12 cellular contexts compared by ENCODE assay signal in genomic region chr10:72218756-72219155, GRCh38. TPM values are rescaled to one million over a fixed set of nuclear protein-coding genes. Genes with fewer than 3 reads are reported as not detected.
DNase-seq lines count a peak whose midpoint lies in the region; ATAC-seq and TF ChIP-seq lines count a peak whose summit lies in the region.
"Had no signal": no experiment of that assay in that cellular context is flagged by ENCODE, and none has a peak within 500 bp of the region (broad histone marks: within the 10 kb centered on the region; RNA-seq: fewer than 3 reads in every experiment).

No MANE protein-coding gene starts in this region.

- H3K27me3 ChIP-seq in ACC112 (ENCODE audit: insufficient read depth, low read length), result no peaks in the 10 kb centered on the region
- no peaks in the 10 kb centered on the region for H3K27me3 ChIP-seq in ovary

- no peak for ATAC-seq in GM19035 (IDR thresholded peaks at IDR 0.05; ENCODE audit: unreplicated experiment)

- H3K27ac ChIP-seq in ACC112 (ENCODE audit: low read depth, low read length), result 0 out of 2 replicates have a peak overlapping the region, but pooled peaks have one; percentile 1
- H3K27ac ChIP-seq in KOPT-K1 (ENCODE audit: low read depth, low read length, poor library complexity, severe bottlenecking), result peak overlapping the region; percentile 42
- H3K27ac ChIP-seq in cingulate gyrus (ENCODE audit: low read depth, low read length), result peak overlapping the region; percentile 69
- H3K27ac ChIP-seq in ovary, result peak overlapping the region; percentile 55 to 99
- H3K27ac ChIP-seq: KMS-11 had no signal

- H3K36me3 ChIP-seq in ACC112 (ENCODE audit: insufficient read depth, low read length) (no peaks in the 10 kb centered on the region), KOPT-K1 (ENCODE audit: insufficient read depth, low read length) (peaks cover 27% of the 10 kb centered on the region), ovary (no peaks in the 10 kb centered on the region)

- WGBS in ovary, 3 donors, result 26 to 38% (median 30%) methylated on average over 3 of the region's 3 CpGs

- no peak for DNase-seq in ovary
- no peak for DNase-seq in NCI-H2196 treated with DMSO at 0.1 percent for 48 hours (lab: John Stamatoyannopoulos, UW; ENCODE audit: unreplicated experiment)
- no peak for DNase-seq in NCI-H2081 treated with DMSO at 0.1 percent for 48 hours (lab: John Stamatoyannopoulos, UW)
- DNase-seq in NCI-H146 treated with DMSO at 0.1 percent for 48 hours (lab: John Stamatoyannopoulos, UW; ENCODE audit: unreplicated experiment), result no peak
- DNase-seq: activated CD4-positive, CD25-positive, alpha-beta regulatory T cell treated with anti-CD3 and anti-CD28 coated beads, Interleukin-2, amount 50 U/mL, for 72 hours; cortex of kidney; NCI-H82 had no signal

- TF ChIP-seq CTCF in ovary (IDR thresholded peaks at IDR 0.05), result no peak

- no peak overlapping the region for H3K4me3 ChIP-seq in ACC112 (ENCODE audit: low read depth, low read length)
- H3K4me3 ChIP-seq in ovary, result no peak overlapping the region

- intact Hi-C loops in ovary (cut with DNase I), result loop anchor here in 2 of 4 donors (5.0 to 10.0 kb wide), 5 partner anchors 109 to 254 kb away; partner anchors contain the start of gene CHST3 (in 2 of the 2)

- H2AFZ ChIP-seq in ACC112 (ENCODE audit: low read length, unreplicated experiment), result no peak overlapping the region

- no peaks in the 10 kb centered on the region for H3K9me3 ChIP-seq in KOPT-K1 (ENCODE audit: insufficient read depth, low read length, poor library complexity, severe bottlenecking)
- H3K9me3 ChIP-seq in ovary, result no peaks in the 10 kb centered on the region

- H3K79me2 ChIP-seq in ACC112 (ENCODE audit: control insufficient read depth, insufficient read depth, low read length, unreplicated experiment), result peaks cover 38% of the 10 kb centered on the region

- H3K4me1 ChIP-seq in ACC112 (ENCODE audit: control insufficient read depth, insufficient read depth, low read length, unreplicated experiment) (peaks cover 24% of the 10 kb centered on the region), ovary (ENCODE audit: insufficient read depth) (peaks cover 13% of the 10 kb centered on the region)

- TF ChIP-seq POLR2A in ovary (IDR thresholded peaks at IDR 0.05), result no peak

- no peak for TF ChIP-seq EP300 in ovary (IDR thresholded peaks at IDR 0.05)

RNA-seq across cellular contexts. Expression of gene ASCC1, which starts 2.7 kb away (rescaled TPM):
- 10 to 100 TPM; 21.6 to 53.5 (median 31.1) TPM for total RNA-seq in ovary
- 10 to 100 TPM; 22.5 to 53.9 TPM for polyA plus RNA-seq in ovary

RNA-seq across cellular contexts. Expression of gene ANAPC16, which starts 2.9 kb away (rescaled TPM):
- total RNA-seq in ovary, result 100 to 1,000 TPM in 5 of 7 donors, 10 to 100 TPM in 2; 71.6 to 136 (median 112) TPM
- 100 to 1,000 TPM; 154 to 160 TPM for polyA plus RNA-seq in ovary

RNA-seq across cellular contexts. Expression of gene DDIT4, which starts 55.0 kb away (rescaled TPM):
- total RNA-seq in ovary, result 1,000 to 10,000 TPM in 2 of 7 donors, 100 to 1,000 TPM in 5; 229 to 1,952 (median 524) TPM
- polyA plus RNA-seq in ovary, result 100 to 1,000 TPM in 1 of 2 donors, 10 to 100 TPM in 1; 46.6 to 529 TPM

Comparison
In these comparisons a context has a peak if more than half of its experiments do, and no peak if none do; other contexts are left out.
1. H3K27ac ChIP-seq: peak in every context shown above with its lines; median percentile 77 in ovary; 69 in cingulate gyrus; 42 in KOPT-K1; 1 in ACC112.